In the genomic region with DNA sequence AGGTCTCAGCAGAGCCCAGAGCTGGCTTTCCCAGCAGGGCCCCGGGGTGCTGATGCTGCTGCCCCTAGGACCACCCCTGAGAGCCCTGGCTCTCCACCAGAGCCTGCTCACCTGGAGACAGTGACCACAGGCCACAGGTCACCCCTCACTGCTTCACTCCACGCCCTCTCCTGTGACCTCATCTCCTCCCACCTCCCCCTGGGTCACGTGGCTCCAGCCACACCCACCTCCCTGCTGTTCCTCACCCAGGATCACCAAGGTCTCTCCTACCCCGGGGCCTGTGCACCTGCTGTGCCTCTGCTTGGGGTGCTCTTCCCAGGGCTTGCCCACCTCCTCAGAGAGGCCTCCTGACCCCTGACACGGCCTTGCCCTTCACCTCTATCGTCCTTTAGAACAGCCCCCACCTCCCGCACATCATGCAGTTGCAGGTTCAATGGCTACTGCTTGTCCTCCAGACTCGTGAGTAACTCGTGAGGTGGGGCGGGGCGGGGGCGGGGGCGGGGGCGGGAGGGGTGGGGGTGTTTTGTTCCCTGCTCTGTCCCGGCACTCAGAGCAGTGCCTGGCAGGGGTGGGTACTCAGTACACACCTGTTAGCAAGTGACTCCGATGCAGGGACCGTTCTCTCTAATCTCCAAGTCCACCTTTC, we compare ENCODE assay signal across 11 cellular contexts.
DNase-seq lines count a peak whose midpoint lies in the region; ATAC-seq and TF ChIP-seq lines count a peak whose summit lies in the region.
"Had no signal": no experiment of that assay in that cellular context is flagged by ENCODE, and none has a peak within 500 bp of the region (broad histone marks: within the 10 kb centered on the region; RNA-seq: fewer than 3 reads in every experiment).

No MANE protein-coding gene starts in this region.

- TF ChIP-seq POLR2A in transverse colon (IDR thresholded peaks at IDR 0.05): no peak

- no peaks in the 10 kb centered on the region for H3K4me1 ChIP-seq in transverse colon
- H3K4me1 ChIP-seq: foreskin keratinocyte, stomach had no signal

- H3K27me3 ChIP-seq in transverse colon: no peaks in the 10 kb centered on the region
- H3K27me3 ChIP-seq: foreskin keratinocyte had no signal

- 28 to 47% methylated on average over 3 to 17 of the region's 17 CpGs for WGBS in transverse colon (ENCODE audit: low coverage in 1 of 2), 2 donors

- no peak overlapping the region for H3K4me3 Mint-ChIP-seq in chondrocyte (ENCODE audit: unreplicated experiment)

- H3K27ac Mint-ChIP-seq in chondrocyte (ENCODE audit: unreplicated experiment): no peak overlapping the region

- no peak overlapping the region for H3K4me3 ChIP-seq in transverse colon
- H3K4me3 ChIP-seq: skin epidermis, stomach had no signal

- TF ChIP-seq CTCF in transverse colon (IDR thresholded peaks at IDR 0.05) (no peak), chondrocyte (IDR thresholded peaks at IDR 0.05) (no peak)

- H3K27me3 Mint-ChIP-seq in chondrocyte (ENCODE audit: low read depth): peaks cover 27% of the 10 kb centered on the region

- no peaks in the 10 kb centered on the region for H3K36me3 Mint-ChIP-seq in chondrocyte (ENCODE audit: low read depth)

- intact Hi-C loops in transverse colon (cut with DNase I; ENCODE audit: low total_unique reads): no loop called here

- no peaks in the 10 kb centered on the region for H3K9me3 ChIP-seq in transverse colon
- H3K9me3 ChIP-seq: stomach had no signal

- no peaks in the 10 kb centered on the region for H3K4me1 Mint-ChIP-seq in chondrocyte (ENCODE audit: low read depth)

- H3K36me3 ChIP-seq in transverse colon: no peaks in the 10 kb centered on the region
- H3K36me3 ChIP-seq: stomach had no signal

- peak overlapping the region in 1 of 4 donors; percentile 46 for H3K27ac ChIP-seq in transverse colon
- H3K27ac ChIP-seq: foreskin keratinocyte, stomach had no signal

- in situ Hi-C loops in transverse colon (cut with MboI; ENCODE audit: low pct_ligation_motif_present in 1 of 4, low pct_unique_long_range_greater_than_20kb in 1 of 4, low sequenced_read_pairs in 3 of 4): no loop called here

- TF ChIP-seq RAD21 in Ishikawa (IDR thresholded peaks at IDR 0.05; ENCODE audit: low read depth): no peak

- ATAC-seq in GM18907 (IDR thresholded peaks at IDR 0.05; ENCODE audit: unreplicated experiment): peak; percentile 69
- peak; percentile 61 for ATAC-seq in HG02610 (IDR thresholded peaks at IDR 0.05; ENCODE audit: unreplicated experiment)
- ATAC-seq: foreskin keratinocyte had no signal

- H3K9me3 Mint-ChIP-seq in chondrocyte (ENCODE audit: low read depth): no peaks in the 10 kb centered on the region

- TF ChIP-seq EP300 in Ishikawa (IDR thresholded peaks at IDR 0.05; ENCODE audit: borderline replicate concordance): no peak
- TF ChIP-seq EP300 in transverse colon (IDR thresholded peaks at IDR 0.05; ENCODE audit: low read depth): no peak

- DNase-seq in transverse colon (peak; percentile 67), dedifferentiated amniotic fluid mesenchymal stem cell (ENCODE audit: extremely low spot score) (no peak), pons (ENCODE audit: low spot score) (no peak), chondrocyte (ENCODE audit: low spot score) (no peak)
- DNase-seq: foreskin keratinocyte, NCI-H2081, stomach had no signal

TF ChIP-seq in Ishikawa, 13 proteins besides CTCF, POLR2A, EP300 and RAD21:
- TF ChIP-seq NFIC (IDR thresholded peaks at IDR 0.05) (no peak), CREB1 (IDR thresholded peaks at IDR 0.05; ENCODE audit: low read depth) (no peak), USF1 (IDR thresholded peaks at IDR 0.05) (peak; percentile 85)
